In genomic region chr3:50876947-50877346, GRCh38 we compare ENCODE assay signal across 18 cellular contexts.
A peak's percentile ranks its signal among the peaks of the same experiment; 100 is the strongest.
DNase-seq lines count a peak whose midpoint lies in the region; ATAC-seq lines count a peak whose summit lies in the region.
"Had no signal": no experiment of that assay in that cellular context is flagged by ENCODE, and none has a peak within 500 bp of the region (broad histone marks: within the 10 kb centered on the region; RNA-seq: fewer than 3 reads in every experiment).

No MANE protein-coding gene starts in this region.

- peaks cover 18% of the 10 kb centered on the region for H3K27me3 Mint-ChIP-seq in activated naive CD8-positive, alpha-beta T cell treated with anti-CD3 and anti-CD28 coated beads for 36 hours
- H3K27me3 Mint-ChIP-seq in CD8-positive, alpha-beta memory T cell, result peaks cover 18 to 61% of the 10 kb centered on the region in 2 donors

- DNase-seq in A172 (ENCODE audit: low spot score), result peak; percentile 33
- peak; percentile 80 for DNase-seq in DMS 273 (lab: John Stamatoyannopoulos, UW; ENCODE audit: unreplicated experiment)
- DNase-seq in NCI-H1092 treated with DMSO at 0.1 percent for 48 hours (lab: John Stamatoyannopoulos, UW), result peak; percentile 19
- peak; percentile 58 for DNase-seq in astrocyte of the hippocampus (ENCODE audit: low read depth, low spot score)
- no peak for DNase-seq in activated naive CD8-positive, alpha-beta T cell treated with anti-CD3 and anti-CD28 coated beads for 36 hours
- no peak for DNase-seq in CD8-positive, alpha-beta memory T cell
- no peak for DNase-seq in SJCRH30
- DNase-seq: AML-193; CD4-positive, CD25-positive, alpha-beta regulatory T cell; DMS79; H7; Kasumi-1; NCI-H146; NCI-H2107; RPMI8226; SW 1271 had no signal

- no peak overlapping the region for H3K4me3 ChIP-seq in CD8-positive, alpha-beta memory T cell (ENCODE audit: low read length)
- H3K4me3 ChIP-seq in SJCRH30, result no peak overlapping the region

- H3K27ac ChIP-seq in CD8-positive, alpha-beta memory T cell (ENCODE audit: low read depth, low read length), result no peak overlapping the region
- H3K27ac ChIP-seq in SJCRH30, result no peak overlapping the region

- ATAC-seq in GM18868 (IDR thresholded peaks at IDR 0.05; ENCODE audit: unreplicated experiment), result no peak

- no peaks in the 10 kb centered on the region for H3K9me3 Mint-ChIP-seq in activated naive CD8-positive, alpha-beta T cell treated with anti-CD3 and anti-CD28 coated beads for 36 hours
- peaks cover under 1 to 19% (median 4%) of the 10 kb centered on the region in 5 donors for H3K9me3 Mint-ChIP-seq in CD8-positive, alpha-beta memory T cell

- no peaks in the 10 kb centered on the region for H3K36me3 ChIP-seq in CD8-positive, alpha-beta memory T cell (ENCODE audit: insufficient read depth, low read length)
- H3K36me3 ChIP-seq in SJCRH30, result no peaks in the 10 kb centered on the region

- CTCF ChIA-PET in CD8-positive, alpha-beta memory T cell (lab: Charles Lee), result no interaction called here

- no peaks in the 10 kb centered on the region for H3K9me3 ChIP-seq in CD8-positive, alpha-beta memory T cell (ENCODE audit: low read length)
- H3K9me3 ChIP-seq in SJCRH30 (replicated peaks), result no peaks in the 10 kb centered on the region

- no peaks in the 10 kb centered on the region for H3K4me1 ChIP-seq in CD8-positive, alpha-beta memory T cell (ENCODE audit: insufficient read depth, low read length)
- no peaks in the 10 kb centered on the region for H3K4me1 ChIP-seq in SJCRH30

- H3K4me1 Mint-ChIP-seq in activated naive CD8-positive, alpha-beta T cell treated with anti-CD3 and anti-CD28 coated beads for 36 hours, result no peaks in the 10 kb centered on the region
- no peaks in the 10 kb centered on the region for H3K4me1 Mint-ChIP-seq in CD8-positive, alpha-beta memory T cell
- H3K4me1 Mint-ChIP-seq: IgD-negative memory B cell had no signal

- POLR2A ChIA-PET in CD8-positive, alpha-beta memory T cell (lab: Charles Lee), result no interaction called here

- no peaks in the 10 kb centered on the region for H3K36me3 Mint-ChIP-seq in activated naive CD8-positive, alpha-beta T cell treated with anti-CD3 and anti-CD28 coated beads for 36 hours
- H3K36me3 Mint-ChIP-seq in CD8-positive, alpha-beta memory T cell, result peaks cover 0 to 21% (median 0%) of the 10 kb centered on the region in 3 donors
- H3K36me3 Mint-ChIP-seq: IgD-negative memory B cell had no signal

- no peak overlapping the region for H3K27ac Mint-ChIP-seq in activated naive CD8-positive, alpha-beta T cell treated with anti-CD3 and anti-CD28 coated beads for 36 hours
- H3K27ac Mint-ChIP-seq in CD8-positive, alpha-beta memory T cell, result no peak overlapping the region
- H3K27ac Mint-ChIP-seq: CD4-positive, CD25-positive, alpha-beta regulatory T cell had no signal

- no peak overlapping the region for H3K4me3 Mint-ChIP-seq in activated naive CD8-positive, alpha-beta T cell treated with anti-CD3 and anti-CD28 coated beads for 36 hours
- H3K4me3 Mint-ChIP-seq in CD8-positive, alpha-beta memory T cell, result no peak overlapping the region
- H3K4me3 Mint-ChIP-seq: CD4-positive, CD25-positive, alpha-beta regulatory T cell; IgD-negative memory B cell had no signal

- peaks cover 5% of the 10 kb centered on the region for H3K27me3 ChIP-seq in CD8-positive, alpha-beta memory T cell (ENCODE audit: insufficient read depth, low read length, poor library complexity, severe bottlenecking)
- no peaks in the 10 kb centered on the region for H3K27me3 ChIP-seq in SJCRH30

Comparison
In these comparisons a context has a peak if more than half of its experiments do, and no peak if none do; other contexts are left out.
1. DNase-seq: peak in A172 (single experiment), DMS 273 (single experiment), NCI-H1092 treated with DMSO at 0.1 percent for 48 hours (single experiment) and astrocyte of the hippocampus (single experiment); none in activated naive CD8-positive, alpha-beta T cell treated with anti-CD3 and anti-CD28 coated beads for 36 hours (single experiment), CD8-positive, alpha-beta memory T cell (0 of 5) and SJCRH30 (0 of 2).